8 cellular contexts compared by ENCODE assay signal in genomic region chr10:119079572-119080520, GRCh38. TPM values are rescaled to one million over a fixed set of nuclear protein-coding genes. Genes with fewer than 3 reads are reported as not detected.
A peak's percentile ranks its signal among the peaks of the same experiment; 100 is the strongest.
DNase-seq lines count a peak whose midpoint lies in the region; ATAC-seq and TF ChIP-seq lines count a peak whose summit lies in the region.

No MANE protein-coding gene starts in this region.

- intact Hi-C loops in adrenal gland (cut with DNase I) (no loop called here), left cardiac atrium (cut with DNase I) (no loop called here), uterus (cut with DNase I; ENCODE audit: low total_unique reads) (no loop called here)

- no peaks in the 10 kb centered on the region for H3K9me3 Mint-ChIP-seq in progenitor cell of endocrine pancreas (ENCODE audit: low read depth)

- DNase-seq in COLO829 (ENCODE audit: low spot score) (peak; percentile 50), SK-N-DZ (ENCODE audit: low spot score) (peak; percentile 52), adrenal gland (peak; percentile 75 to 86 (median 83)), left cardiac atrium (peak; percentile 85), progenitor cell of endocrine pancreas (ENCODE audit: low spot score, unreplicated experiment) (peak; percentile 19), uterus (peak; percentile 42 to 62)

- ATAC-seq in GM19324 (IDR thresholded peaks at IDR 0.05; ENCODE audit: low FRiP score, unreplicated experiment) (peak; percentile 56), HG03442 (IDR thresholded peaks at IDR 0.05; ENCODE audit: unreplicated experiment) (peak; percentile 57), left cardiac atrium (peak; percentile 92 to 95)

- WGBS in adrenal gland, 4 donors: 0 to 1% (median 0%) methylated on average over 25 to 49 of the region's 49 CpGs

- H3K27ac ChIP-seq in adrenal gland (peak overlapping the region; percentile 95 to 100 (median 98)), uterus (peak overlapping the region; percentile 94)

- peaks cover 4% of the 10 kb centered on the region for H3K36me3 Mint-ChIP-seq in progenitor cell of endocrine pancreas (ENCODE audit: insufficient read depth)

- H3K9me3 ChIP-seq in adrenal gland (replicated peaks in 1 of 3) (no peaks in the 10 kb centered on the region), uterus (no peaks in the 10 kb centered on the region)

- no peaks in the 10 kb centered on the region for H3K36me3 ChIP-seq in adrenal gland (replicated peaks in 1 of 2)
- H3K36me3 ChIP-seq in uterus: no peaks in the 10 kb centered on the region

- peaks cover 17% of the 10 kb centered on the region for H3K4me1 Mint-ChIP-seq in progenitor cell of endocrine pancreas (ENCODE audit: low read depth)

- peak overlapping the region; percentile 91 for H3K4me3 Mint-ChIP-seq in progenitor cell of endocrine pancreas (ENCODE audit: low read depth)

- H3K27ac Mint-ChIP-seq in progenitor cell of endocrine pancreas: peak overlapping the region; percentile 98

- H3K4me3 ChIP-seq in adrenal gland (peak overlapping the region; percentile 75 to 94 (median 90)), uterus (peak overlapping the region; percentile 64 to 96)

- H3K27me3 Mint-ChIP-seq in progenitor cell of endocrine pancreas: no peaks in the 10 kb centered on the region

- TF ChIP-seq CTCF in adrenal gland (IDR thresholded peaks at IDR 0.05) (no peak), progenitor cell of endocrine pancreas (IDR thresholded peaks at IDR 0.05; ENCODE audit: unreplicated experiment) (no peak), uterus (IDR thresholded peaks at IDR 0.05) (no peak)

- peaks cover 22 to 41% of the 10 kb centered on the region in 2 donors for H3K4me1 ChIP-seq in adrenal gland (replicated peaks in 1 of 2)
- no peaks in the 10 kb centered on the region for H3K4me1 ChIP-seq in uterus

- TF ChIP-seq POLR2A in adrenal gland (IDR thresholded peaks at IDR 0.05) (peak; percentile 33 to 52), uterus (IDR thresholded peaks at IDR 0.05) (no peak)

- H3K27me3 ChIP-seq in adrenal gland (no peaks in the 10 kb centered on the region), uterus (no peaks in the 10 kb centered on the region)

RNA-seq across cellular contexts. Expression of gene EIF3A, which starts 0.8 kb away (rescaled TPM):
- polyA plus RNA-seq in SK-N-DZ (2014; cell fraction: cytosol; rRNA removed): 56.2 and 60.4 TPM in 2 replicates
- 38.7 and 57.2 TPM in 2 replicates for polyA plus RNA-seq in SK-N-DZ (2014; cell fraction: nucleus; rRNA removed)
- total RNA-seq in adrenal gland (100 to 1,000 TPM in 1 of 8 donors, 10 to 100 TPM in 7; 65.2 to 117 (median 93.3) TPM), left cardiac atrium (100 to 1,000 TPM in 1 of 2 donors, 10 to 100 TPM in 1; 70.0 to 106 TPM), progenitor cell of endocrine pancreas (127 and 129 TPM in 2 replicates), uterus (100 to 1,000 TPM in 2 of 4 donors, 10 to 100 TPM in 2; 54.3 to 144 (median 89.2) TPM)
- polyA plus RNA-seq in adrenal gland: 100 to 1,000 TPM in 1 of 3 donors, 10 to 100 TPM in 2; 26.0 to 197 (median 51.4) TPM

RNA-seq across cellular contexts. Expression of gene DENND10, which starts 24.1 kb away (rescaled TPM):
- polyA plus RNA-seq in SK-N-DZ (2014; cell fraction: cytosol; rRNA removed): 32.5 and 47.3 TPM in 2 replicates
- polyA plus RNA-seq in SK-N-DZ (2014; cell fraction: nucleus; rRNA removed): 32.4 and 46.4 TPM in 2 replicates
- total RNA-seq in adrenal gland (10 to 100 TPM; 23.4 to 65.3 (median 45.9) TPM), left cardiac atrium (10 to 100 TPM; 22.6 to 25.4 TPM), progenitor cell of endocrine pancreas (44.6 and 48.5 TPM in 2 replicates), uterus (10 to 100 TPM; 23.8 to 50.2 (median 42.8) TPM)
- 10 to 100 TPM; 10.3 to 34.5 (median 20.7) TPM for polyA plus RNA-seq in adrenal gland

RNA-seq across cellular contexts. Expression of gene NANOS1, which starts 50.3 kb away (rescaled TPM):
- 21.7 and 25.9 TPM in 2 replicates for polyA plus RNA-seq in SK-N-DZ (2014; cell fraction: cytosol; rRNA removed)
- 10.3 and 11.4 TPM in 2 replicates for polyA plus RNA-seq in SK-N-DZ (2014; cell fraction: nucleus; rRNA removed)
- total RNA-seq in adrenal gland: 10 to 100 TPM in 4 of 8 donors, 1 to 10 TPM in 4; 4.6 to 38.9 (median 9.4) TPM
- polyA plus RNA-seq in adrenal gland: 10 to 100 TPM in 1 of 3 donors, 1 to 10 TPM in 2; 2.8 to 31.7 (median 5.1) TPM
- 1 to 10 TPM; 3.3 to 5.0 TPM for total RNA-seq in left cardiac atrium
- 2.7 and 3.5 TPM in 2 replicates for total RNA-seq in progenitor cell of endocrine pancreas
- total RNA-seq in uterus: 1 to 10 TPM in 3 of 4 donors, under 1 TPM in 1; 0.29 to 4.5 (median 2.1) TPM

Comparison
In these comparisons a context has a peak if more than half of its experiments do, and no peak if none do; other contexts are left out.
1. Peak in every context shown above with its lines: DNase-seq, ATAC-seq, H3K4me3 ChIP-seq and H3K27ac ChIP-seq.
2. DNase-seq: peak in every context shown above with its lines; median percentile 85 in left cardiac atrium; 83 in adrenal gland; 52 in SK-N-DZ; 52 in uterus; 50 in COLO829; 19 in progenitor cell of endocrine pancreas.
3. POLR2A ChIP-seq: peak in adrenal gland (2 of 2); none in uterus (0 of 2).